Comparison of ENCODE assay signal across 1 cellular context in the genomic region with DNA sequence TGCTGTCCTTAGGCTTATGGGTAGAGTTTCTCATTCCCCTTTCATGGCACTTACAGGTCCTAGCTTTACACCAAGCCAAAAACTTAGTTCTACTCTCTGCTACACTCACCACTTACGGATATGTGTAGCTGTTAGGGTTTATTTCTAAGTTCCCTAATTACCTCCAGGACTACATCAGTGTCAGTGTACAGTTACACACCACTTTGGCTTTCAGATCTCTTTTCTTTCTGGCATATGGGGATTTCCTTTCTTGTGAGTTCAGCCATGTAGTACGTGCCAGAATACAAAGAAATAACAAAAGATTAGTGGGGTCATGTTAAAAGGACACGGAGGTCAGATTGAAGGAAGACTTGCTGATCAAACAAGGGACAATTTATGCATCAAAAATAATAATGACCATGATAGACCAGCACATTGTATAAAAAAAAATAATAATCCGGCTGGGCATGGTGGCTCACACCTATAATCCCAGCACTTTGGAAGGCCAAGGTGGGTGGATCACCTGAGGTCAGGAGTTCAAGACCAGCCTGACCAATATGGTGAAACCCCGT.
A peak's percentile ranks its signal among the peaks of the same experiment; 100 is the strongest.
TF ChIP-seq lines count a peak whose summit lies in the region.

No MANE protein-coding gene starts in this region.

TF ChIP-seq in GM12878, 131 proteins besides CTCF, POLR2A, EP300 and RAD21 (continued from another document):
- TF ChIP-seq ELK1 (IDR thresholded peaks at IDR 0.05; ENCODE audit: low read depth, low read length) = no peak
- peak; percentile 76 for TF ChIP-seq RUNX3 (IDR thresholded peaks at IDR 0.05; ENCODE audit: low read length)
- no peak for TF ChIP-seq NR2C2 (IDR thresholded peaks at IDR 0.05; ENCODE audit: borderline replicate concordance, control insufficient read depth, insufficient read length, low read depth)
- TF ChIP-seq, protein P1, sequence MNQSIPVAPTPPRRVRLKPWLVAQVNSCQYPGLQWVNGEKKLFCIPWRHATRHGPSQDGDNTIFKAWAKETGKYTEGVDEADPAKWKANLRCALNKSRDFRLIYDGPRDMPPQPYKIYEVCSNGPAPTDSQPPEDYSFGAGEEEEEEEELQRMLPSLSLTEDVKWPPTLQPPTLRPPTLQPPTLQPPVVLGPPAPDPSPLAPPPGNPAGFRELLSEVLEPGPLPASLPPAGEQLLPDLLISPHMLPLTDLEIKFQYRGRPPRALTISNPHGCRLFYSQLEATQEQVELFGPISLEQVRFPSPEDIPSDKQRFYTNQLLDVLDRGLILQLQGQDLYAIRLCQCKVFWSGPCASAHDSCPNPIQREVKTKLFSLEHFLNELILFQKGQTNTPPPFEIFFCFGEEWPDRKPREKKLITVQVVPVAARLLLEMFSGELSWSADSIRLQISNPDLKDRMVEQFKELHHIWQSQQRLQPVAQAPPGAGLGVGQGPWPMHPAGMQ (IDR thresholded peaks at IDR 0.05; ENCODE audit: borderline replicate concordance) = no peak
- no peak for TF ChIP-seq KAT2A (conservative IDR thresholded peaks at IDR 0.05; ENCODE audit: control insufficient read depth, low read depth, low read length)
- TF ChIP-seq SMAD1 (IDR thresholded peaks at IDR 0.05; ENCODE audit: low read depth, partially characterized antibody) = no peak
- TF ChIP-seq NRF1 (conservative IDR thresholded peaks at IDR 0.05; ENCODE audit: low read depth, low read length) = no peak
- peak; percentile 86 to 89 for TF ChIP-seq IKZF2 (IDR thresholded peaks at IDR 0.05)
- TF ChIP-seq PRDM15 (CRISPR knock-in tag; IDR thresholded peaks at IDR 0.05) = no peak
- no peak for TF ChIP-seq WRNIP1 (IDR thresholded peaks at IDR 0.05; ENCODE audit: borderline replicate concordance, low read depth, low read length)
- peak; percentile 83 for TF ChIP-seq DPF2 (IDR thresholded peaks at IDR 0.05)
- TF ChIP-seq BRCA1 (IDR thresholded peaks at IDR 0.05; ENCODE audit: low read depth, low read length) = no peak
- no peak; the same call in 1 of the 2 replicates for TF ChIP-seq POLR2AphosphoS5 (IDR thresholded peaks at IDR 0.05; ENCODE audit: low read length)
- TF ChIP-seq PML (IDR thresholded peaks at IDR 0.05; ENCODE audit: low read length) = no peak; the same call in 1 of the 2 replicates
- TF ChIP-seq BCL11A (IDR thresholded peaks at IDR 0.05; ENCODE audit: low read depth, low read length) = peak; percentile 68; the same call in 1 of the 2 replicates
- no peak for TF ChIP-seq ASH2L (IDR thresholded peaks at IDR 0.05; ENCODE audit: borderline replicate concordance, low read depth)
- TF ChIP-seq MEF2B (IDR thresholded peaks at IDR 0.05; ENCODE audit: partially characterized antibody, poor library complexity, severe bottlenecking) = peak; percentile 33
- TF ChIP-seq HDAC6 (IDR thresholded peaks at IDR 0.05; ENCODE audit: unreplicated experiment) = no peak
- no peak for TF ChIP-seq TCF3 (IDR thresholded peaks at IDR 0.05; ENCODE audit: borderline replicate concordance, insufficient read depth, low read depth, low read length)
- no peak for TF ChIP-seq SREBF1 (IDR thresholded peaks at IDR 0.05; ENCODE audit: low read length)
- no peak for TF ChIP-seq HCFC1 (IDR thresholded peaks at IDR 0.05; ENCODE audit: low read length)
- peak; percentile 88 for TF ChIP-seq HDGF (IDR thresholded peaks at IDR 0.05)
TF ChIP-seq in GM12878: peak in this region for 40.
